In genomic region chr7:131932271-131932670, GRCh38 we compare ENCODE assay signal across 1 cellular context.
TF ChIP-seq lines count a peak whose summit lies in the region.

No MANE protein-coding gene starts in this region.

TF ChIP-seq in HCT116, 20 proteins besides CTCF, POLR2A, EP300 and RAD21 (continued from another document):
- no peak for TF ChIP-seq CEBPB (IDR thresholded peaks at IDR 0.05; ENCODE audit: low read depth)
- TF ChIP-seq SIN3A (IDR thresholded peaks at IDR 0.05; ENCODE audit: low read depth) = no peak
- TF ChIP-seq, protein P1, sequence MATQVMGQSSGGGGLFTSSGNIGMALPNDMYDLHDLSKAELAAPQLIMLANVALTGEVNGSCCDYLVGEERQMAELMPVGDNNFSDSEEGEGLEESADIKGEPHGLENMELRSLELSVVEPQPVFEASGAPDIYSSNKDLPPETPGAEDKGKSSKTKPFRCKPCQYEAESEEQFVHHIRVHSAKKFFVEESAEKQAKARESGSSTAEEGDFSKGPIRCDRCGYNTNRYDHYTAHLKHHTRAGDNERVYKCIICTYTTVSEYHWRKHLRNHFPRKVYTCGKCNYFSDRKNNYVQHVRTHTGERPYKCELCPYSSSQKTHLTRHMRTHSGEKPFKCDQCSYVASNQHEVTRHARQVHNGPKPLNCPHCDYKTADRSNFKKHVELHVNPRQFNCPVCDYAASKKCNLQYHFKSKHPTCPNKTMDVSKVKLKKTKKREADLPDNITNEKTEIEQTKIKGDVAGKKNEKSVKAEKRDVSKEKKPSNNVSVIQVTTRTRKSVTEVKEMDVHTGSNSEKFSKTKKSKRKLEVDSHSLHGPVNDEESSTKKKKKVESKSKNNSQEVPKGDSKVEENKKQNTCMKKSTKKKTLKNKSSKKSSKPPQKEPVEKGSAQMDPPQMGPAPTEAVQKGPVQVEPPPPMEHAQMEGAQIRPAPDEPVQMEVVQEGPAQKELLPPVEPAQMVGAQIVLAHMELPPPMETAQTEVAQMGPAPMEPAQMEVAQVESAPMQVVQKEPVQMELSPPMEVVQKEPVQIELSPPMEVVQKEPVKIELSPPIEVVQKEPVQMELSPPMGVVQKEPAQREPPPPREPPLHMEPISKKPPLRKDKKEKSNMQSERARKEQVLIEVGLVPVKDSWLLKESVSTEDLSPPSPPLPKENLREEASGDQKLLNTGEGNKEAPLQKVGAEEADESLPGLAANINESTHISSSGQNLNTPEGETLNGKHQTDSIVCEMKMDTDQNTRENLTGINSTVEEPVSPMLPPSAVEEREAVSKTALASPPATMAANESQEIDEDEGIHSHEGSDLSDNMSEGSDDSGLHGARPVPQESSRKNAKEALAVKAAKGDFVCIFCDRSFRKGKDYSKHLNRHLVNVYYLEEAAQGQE (IDR thresholded peaks at IDR 0.05; ENCODE audit: low read depth) = no peak
- TF ChIP-seq, protein P2, sequence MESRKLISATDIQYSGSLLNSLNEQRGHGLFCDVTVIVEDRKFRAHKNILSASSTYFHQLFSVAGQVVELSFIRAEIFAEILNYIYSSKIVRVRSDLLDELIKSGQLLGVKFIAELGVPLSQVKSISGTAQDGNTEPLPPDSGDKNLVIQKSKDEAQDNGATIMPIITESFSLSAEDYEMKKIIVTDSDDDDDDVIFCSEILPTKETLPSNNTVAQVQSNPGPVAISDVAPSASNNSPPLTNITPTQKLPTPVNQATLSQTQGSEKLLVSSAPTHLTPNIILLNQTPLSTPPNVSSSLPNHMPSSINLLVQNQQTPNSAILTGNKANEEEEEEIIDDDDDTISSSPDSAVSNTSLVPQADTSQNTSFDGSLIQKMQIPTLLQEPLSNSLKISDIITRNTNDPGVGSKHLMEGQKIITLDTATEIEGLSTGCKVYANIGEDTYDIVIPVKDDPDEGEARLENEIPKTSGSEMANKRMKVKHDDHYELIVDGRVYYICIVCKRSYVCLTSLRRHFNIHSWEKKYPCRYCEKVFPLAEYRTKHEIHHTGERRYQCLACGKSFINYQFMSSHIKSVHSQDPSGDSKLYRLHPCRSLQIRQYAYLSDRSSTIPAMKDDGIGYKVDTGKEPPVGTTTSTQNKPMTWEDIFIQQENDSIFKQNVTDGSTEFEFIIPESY (IDR thresholded peaks at IDR 0.05; ENCODE audit: extremely low read depth, insufficient replicate concordance, low read length) = no peak
TF ChIP-seq in HCT116: peak in this region for 0.
